Comparison of ENCODE assay signal across 14 cellular contexts in the genomic region with DNA sequence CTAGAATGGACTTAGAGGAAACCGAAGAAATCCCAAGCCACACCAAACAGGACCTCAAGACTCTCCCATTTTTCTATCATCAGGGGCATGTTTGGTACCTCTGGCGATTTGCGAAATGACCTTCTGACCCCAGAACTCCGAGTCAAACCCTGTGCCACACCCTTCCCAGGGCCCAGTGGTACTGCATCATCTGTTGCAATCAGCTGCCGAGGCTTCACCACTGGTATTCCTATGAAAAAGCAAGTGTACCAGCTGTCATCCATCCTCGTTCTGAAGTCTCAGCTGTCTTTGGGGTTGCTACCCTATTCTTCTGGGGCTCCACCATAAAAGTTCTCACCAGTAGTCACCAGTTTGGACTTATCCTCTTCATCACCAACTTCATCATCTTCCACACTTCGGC. TPM values are rescaled to one million over a fixed set of nuclear protein-coding genes. Genes with fewer than 3 reads are reported as not detected.
DNase-seq lines count a peak whose midpoint lies in the region; ATAC-seq and TF ChIP-seq lines count a peak whose summit lies in the region.
"Had no signal": no experiment of that assay in that cellular context is flagged by ENCODE, and none has a peak within 500 bp of the region (broad histone marks: within the 10 kb centered on the region; RNA-seq: fewer than 3 reads in every experiment).

No MANE protein-coding gene starts in this region.

- ATAC-seq in naive B cell (ENCODE audit: low read depth in 2 of 2): no peak

- no peak for TF ChIP-seq CTCF in endothelial cell (IDR thresholded peaks at IDR 0.05; ENCODE audit: unreplicated experiment)

- no peaks in the 10 kb centered on the region for H3K4me1 Mint-ChIP-seq in activated T-cell treated with anti-CD3 and anti-CD28 coated beads, Interleukin-2, amount 50 U/mL, for 24 hours (ENCODE audit: low read depth)
- H3K4me1 Mint-ChIP-seq in endothelial cell (ENCODE audit: unreplicated experiment): peaks cover 31% of the 10 kb centered on the region
- peaks cover 23 to 43% (median 39%) of the 10 kb centered on the region in 3 donors for H3K4me1 Mint-ChIP-seq in naive B cell
- H3K4me1 Mint-ChIP-seq in T-helper 2 cell treated with Interferon-gamma antibody and Interleukin-4, amounts not matched to agents 5 μg/mL and 100 μg/mL, for 36 hours (ENCODE audit: low read depth): peaks cover 4% of the 10 kb centered on the region

- no peak for DNase-seq in activated T-cell treated with anti-CD3 and anti-CD28 coated beads, Interleukin-2, amount 50 U/mL, for 24 hours
- no peak for DNase-seq in activated T-cell treated with anti-CD3 and anti-CD28 coated beads for 4 hours
- DNase-seq in LHCN-M2 (ENCODE audit: low read depth): peak; percentile 37
- no peak for DNase-seq in endothelial cell (ENCODE audit: low spot score)
- DNase-seq in naive B cell: no peak
- DNase-seq in activated CD4-positive, alpha-beta T cell treated with anti-CD3 and anti-CD28 coated beads, Interleukin-2, amount 50 U/mL, for 1 hour: no peak
- no peak for DNase-seq in T-helper 2 cell treated with Interferon-gamma antibody and Interleukin-4, amounts not matched to agents 5 μg/mL and 100 μg/mL, for 36 hours (ENCODE audit: low spot score)
- no peak for DNase-seq in stimulated activated CD4-positive, alpha-beta T cell treated with anti-CD3 and anti-CD28 coated beads, Interleukin-2, amount 100 ng/mL, for 24 hours
- DNase-seq: AML-193; Caco-2; CD8-positive, alpha-beta memory T cell; GF-D8; HCEC 1CT; HFFc6 had no signal

- H3K27ac Mint-ChIP-seq in activated T-cell treated with anti-CD3 and anti-CD28 coated beads, Interleukin-2, amount 50 U/mL, for 24 hours: peak overlapping the region; percentile 53
- H3K27ac Mint-ChIP-seq in endothelial cell (ENCODE audit: unreplicated experiment): peak overlapping the region; percentile 13
- H3K27ac Mint-ChIP-seq in naive B cell: peak overlapping the region in 4 of 6 donors; percentile 24 to 79 (median 68)
- no peak overlapping the region for H3K27ac Mint-ChIP-seq in T-helper 2 cell treated with Interferon-gamma antibody and Interleukin-4, amounts not matched to agents 5 μg/mL and 100 μg/mL, for 36 hours
- H3K27ac Mint-ChIP-seq: HFFc6 had no signal

- H3K4me3 Mint-ChIP-seq in activated T-cell treated with anti-CD3 and anti-CD28 coated beads, Interleukin-2, amount 50 U/mL, for 24 hours: no peak overlapping the region
- no peak overlapping the region for H3K4me3 Mint-ChIP-seq in endothelial cell (ENCODE audit: unreplicated experiment)
- H3K4me3 Mint-ChIP-seq in naive B cell: no peak overlapping the region
- no peak overlapping the region for H3K4me3 Mint-ChIP-seq in T-helper 2 cell treated with Interferon-gamma antibody and Interleukin-4, amounts not matched to agents 5 μg/mL and 100 μg/mL, for 36 hours
- H3K4me3 Mint-ChIP-seq: CD8-positive, alpha-beta memory T cell; HFFc6 had no signal

- H3K27me3 Mint-ChIP-seq in activated T-cell treated with anti-CD3 and anti-CD28 coated beads, Interleukin-2, amount 50 U/mL, for 24 hours: no peaks in the 10 kb centered on the region
- H3K27me3 Mint-ChIP-seq in endothelial cell (ENCODE audit: unreplicated experiment) (peaks cover 3% of the 10 kb centered on the region), naive B cell (no peaks in the 10 kb centered on the region)
- H3K27me3 Mint-ChIP-seq in T-helper 2 cell treated with Interferon-gamma antibody and Interleukin-4, amounts not matched to agents 5 μg/mL and 100 μg/mL, for 36 hours (ENCODE audit: low read depth): no peaks in the 10 kb centered on the region
- H3K27me3 Mint-ChIP-seq: CD8-positive, alpha-beta memory T cell had no signal

- H3K9me3 Mint-ChIP-seq in activated T-cell treated with anti-CD3 and anti-CD28 coated beads, Interleukin-2, amount 50 U/mL, for 24 hours: no peaks in the 10 kb centered on the region
- H3K9me3 Mint-ChIP-seq in endothelial cell (ENCODE audit: unreplicated experiment) (no peaks in the 10 kb centered on the region), naive B cell (peaks cover 0 to 2% (median 0%) of the 10 kb centered on the region in 7 donors)
- no peaks in the 10 kb centered on the region for H3K9me3 Mint-ChIP-seq in T-helper 2 cell treated with Interferon-gamma antibody and Interleukin-4, amounts not matched to agents 5 μg/mL and 100 μg/mL, for 36 hours
- H3K9me3 Mint-ChIP-seq: CD8-positive, alpha-beta memory T cell; HFFc6 had no signal

- H3K36me3 Mint-ChIP-seq in activated T-cell treated with anti-CD3 and anti-CD28 coated beads, Interleukin-2, amount 50 U/mL, for 24 hours (ENCODE audit: low read depth): peaks cover 98% of the 10 kb centered on the region
- H3K36me3 Mint-ChIP-seq in endothelial cell (ENCODE audit: low read depth, unreplicated experiment): peaks cover 55% of the 10 kb centered on the region
- peaks cover 23 to 29% of the 10 kb centered on the region in 2 donors for H3K36me3 Mint-ChIP-seq in naive B cell
- peaks cover 70% of the 10 kb centered on the region for H3K36me3 Mint-ChIP-seq in T-helper 2 cell treated with Interferon-gamma antibody and Interleukin-4, amounts not matched to agents 5 μg/mL and 100 μg/mL, for 36 hours (ENCODE audit: low read depth)

RNA-seq across cellular contexts. Expression of a gene that starts 2.3 kb away (rescaled TPM):
- total RNA-seq in LHCN-M2 (2014; rRNA removed) (3.5 and 6.1 TPM in 2 replicates), endothelial cell (ENCODE audit: unreplicated experiment) (25.1 TPM)
- polyA plus RNA-seq in LHCN-M2 (2012): 1.3 TPM
- polyA plus RNA-seq in naive B cell (ENCODE audit: low read depth in 6 of 6): under 1 TPM in 2 of 6 donors, not detected in 4; 0.09 to 0.20 TPM

RNA-seq across cellular contexts. Expression of a gene that starts 17.5 kb away (rescaled TPM):
- total RNA-seq in LHCN-M2 (2014; rRNA removed): 89.8 and 106 TPM in 2 replicates
- polyA plus RNA-seq in LHCN-M2 (2012): 40.4 TPM
- 28.5 TPM for total RNA-seq in endothelial cell (ENCODE audit: unreplicated experiment)
- 1 to 10 TPM in 1 of 6 donors, under 1 TPM in 4, not detected in 1; 0.26 to 1.1 (median 0.62) TPM for polyA plus RNA-seq in naive B cell (ENCODE audit: low read depth in 6 of 6)

RNA-seq across cellular contexts. Expression of a gene that starts 28.7 kb away (rescaled TPM):
- total RNA-seq in LHCN-M2 (2014; rRNA removed) (119 and 139 TPM in 2 replicates), endothelial cell (ENCODE audit: unreplicated experiment) (203 TPM)
- polyA plus RNA-seq in LHCN-M2 (2012): 60.4 TPM
- 10 to 100 TPM; 15.0 to 57.5 (median 40.8) TPM for polyA plus RNA-seq in naive B cell (ENCODE audit: low read depth in 6 of 6)

RNA-seq across cellular contexts. Expression of a gene that starts 39.6 kb away (rescaled TPM):
- total RNA-seq in LHCN-M2 (2014; rRNA removed) (38.5 and 47.4 TPM in 2 replicates), endothelial cell (ENCODE audit: unreplicated experiment) (18.3 TPM)
- 27.0 TPM for polyA plus RNA-seq in LHCN-M2 (2012)
- polyA plus RNA-seq in naive B cell (ENCODE audit: low read depth in 6 of 6): 10 to 100 TPM; 30.6 to 67.9 (median 48.3) TPM

RNA-seq across cellular contexts. Expression of a gene that starts 45.0 kb away (rescaled TPM):
- total RNA-seq in LHCN-M2 (2014; rRNA removed) (45.2 and 65.0 TPM in 2 replicates), endothelial cell (ENCODE audit: unreplicated experiment) (53.6 TPM)
- 67.4 TPM for polyA plus RNA-seq in LHCN-M2 (2012)
- polyA plus RNA-seq in naive B cell (ENCODE audit: low read depth in 6 of 6): 10 to 100 TPM; 31.3 to 61.7 (median 46.0) TPM
